9 cellular contexts compared by ENCODE assay signal in the genomic region with DNA sequence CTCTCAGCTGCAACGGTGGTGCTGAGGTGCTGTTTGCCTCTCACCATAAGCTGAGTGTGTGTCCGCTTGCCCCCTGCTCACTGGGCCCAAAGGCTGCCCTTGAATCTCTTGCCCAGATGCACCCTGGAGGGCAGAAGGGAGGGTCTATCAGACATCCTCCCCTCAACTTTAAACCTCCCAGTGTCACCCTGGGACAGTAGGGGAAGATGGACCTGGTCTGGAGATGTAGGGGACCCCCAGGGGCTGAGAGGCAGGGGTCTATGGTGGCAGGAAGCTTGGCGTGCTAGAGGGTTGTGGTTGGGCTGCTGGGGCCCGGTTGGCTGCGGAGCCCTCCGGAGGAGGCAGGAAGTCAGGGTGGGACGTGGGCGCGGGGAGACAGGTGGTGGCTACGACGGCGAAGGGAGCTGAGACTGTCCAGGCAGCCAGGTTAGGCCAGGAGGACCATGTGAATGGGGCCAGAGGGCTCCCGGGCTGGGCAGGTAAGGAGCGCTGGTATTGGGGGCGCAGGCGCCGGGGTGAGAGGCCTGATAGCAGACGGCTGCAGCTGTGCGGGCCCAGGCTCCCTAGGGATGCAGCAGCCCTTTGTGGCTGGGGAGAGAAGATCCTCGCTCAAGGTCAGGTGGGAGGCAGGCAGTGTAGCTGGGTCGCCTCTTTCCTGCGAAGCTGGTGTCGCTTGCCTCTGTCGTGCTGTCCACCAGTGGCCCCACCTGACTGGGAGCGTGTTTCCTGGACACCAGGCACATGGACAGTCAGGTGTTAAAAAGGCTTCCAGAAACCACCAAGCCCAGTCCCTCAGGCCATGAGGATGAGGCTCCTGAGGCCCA. TPM values are rescaled to one million over a fixed set of nuclear protein-coding genes. Genes with fewer than 3 reads are reported as not detected.
DNase-seq lines count a peak whose midpoint lies in the region; ATAC-seq lines count a peak whose summit lies in the region.
"Had no signal": no experiment of that assay in that cellular context is flagged by ENCODE, and none has a peak within 500 bp of the region (broad histone marks: within the 10 kb centered on the region; RNA-seq: fewer than 3 reads in every experiment).

LCK (plus strand) TSS at position 373 of the 824 bp plus-strand sequence. CDS start 23,065 bp downstream, outside the sequence.

- H3K4me1 ChIP-seq in iPS-20b (ENCODE audit: insufficient read depth, low read length) = peaks cover 15% of the 10 kb centered on the region; the same call in 1 of the 2 replicates

- POLR2A ChIA-PET in activated CD4-positive, alpha-beta memory T cell treated with anti-CD3 and anti-CD28 coated beads, Interleukin-2, amount 10 ng/mL, durations not matched to agents 7 days and 5 days (lab: Charles Lee) = interaction anchor here (0.9 to 11.5 kb wide), 23 partner anchors 11 to 400 kb away, joined by 3 to 156 read pairs (median 9); partner anchors contain the start of genes BSDC1, HDAC1, IQCC and KHDRBS1

- no peak within 1 kb of the TSS for H3K27ac ChIP-seq in iPS-20b (ENCODE audit: low read length)

- no peaks in the 10 kb centered on the region for H3K9me3 ChIP-seq in iPS-20b (ENCODE audit: insufficient read depth, low read depth, low read length)

- peak; percentile 77 for DNase-seq in activated CD4-positive, alpha-beta memory T cell treated with anti-CD3 and anti-CD28 coated beads, Interleukin-2, amount 10 ng/mL, durations not matched to agents 7 days and 5 days
- DNase-seq in stimulated activated CD8-positive, alpha-beta memory T cell treated with anti-CD3 and anti-CD28 coated beads, Interleukin-4, amount 100 ng/mL, for 24 hours (ENCODE audit: low read depth) = peak; percentile 58
- DNase-seq in NCI-H1048 (lab: John Stamatoyannopoulos, UW) (no peak), NCI-H748 treated with DMSO at 0.1 percent for 48 hours (lab: John Stamatoyannopoulos, UW) (no peak), amygdala (lab: John Stamatoyannopoulos, UW) (no peak), SKM-1 treated with dmso at 0.1 percent for 144 hours (lab: John Stamatoyannopoulos, UW; ENCODE audit: unreplicated experiment) (no peak)

- H3K4me3 Mint-ChIP-seq in activated CD4-positive, alpha-beta memory T cell treated with anti-CD3 and anti-CD28 coated beads, Interleukin-2, amount 10 ng/mL, durations not matched to agents 7 days and 5 days = peak within 1 kb of the TSS; percentile 98

- H3K4me3 ChIP-seq in iPS-20b (ENCODE audit: low read length) = no peak within 1 kb of the TSS

- peak within 1 kb of the TSS; percentile 7; the same call in 1 of the 2 replicates for H3K9ac ChIP-seq in iPS-20b (ENCODE audit: low read depth, low read length)

- peaks cover 58% of the 10 kb centered on the region for H3K4me1 Mint-ChIP-seq in activated CD4-positive, alpha-beta memory T cell treated with anti-CD3 and anti-CD28 coated beads, Interleukin-2, amount 10 ng/mL, durations not matched to agents 7 days and 5 days

- no peaks in the 10 kb centered on the region for H3K9me3 Mint-ChIP-seq in activated CD4-positive, alpha-beta memory T cell treated with anti-CD3 and anti-CD28 coated beads, Interleukin-2, amount 10 ng/mL, durations not matched to agents 7 days and 5 days

- ATAC-seq in GM21529 (IDR thresholded peaks at IDR 0.05; ENCODE audit: unreplicated experiment) = peak; percentile 24

- peak within 1 kb of the TSS; percentile 99 for H3K27ac Mint-ChIP-seq in activated CD4-positive, alpha-beta memory T cell treated with anti-CD3 and anti-CD28 coated beads, Interleukin-2, amount 10 ng/mL, durations not matched to agents 7 days and 5 days

- no peaks in the 10 kb centered on the region for H3K27me3 ChIP-seq in iPS-20b (ENCODE audit: insufficient read depth, low read length)

- no peaks in the 10 kb centered on the region for H3K27me3 Mint-ChIP-seq in activated CD4-positive, alpha-beta memory T cell treated with anti-CD3 and anti-CD28 coated beads, Interleukin-2, amount 10 ng/mL, durations not matched to agents 7 days and 5 days

- H3K36me3 ChIP-seq in iPS-20b (ENCODE audit: insufficient read depth, low read depth, low read length) = no peaks in the 10 kb centered on the region

- CTCF ChIA-PET in activated CD4-positive, alpha-beta memory T cell treated with anti-CD3 and anti-CD28 coated beads, Interleukin-2, amount 10 ng/mL, durations not matched to agents 7 days and 5 days (lab: Charles Lee) = interaction anchor here (0.8 to 8.4 kb wide), 6 partner anchors 11 to 134 kb away, joined by 3 to 73 read pairs (median 21); partner anchors contain the start of genes EIF3I, HDAC1 and TMEM234

- peaks cover 46% of the 10 kb centered on the region for H3K36me3 Mint-ChIP-seq in activated CD4-positive, alpha-beta memory T cell treated with anti-CD3 and anti-CD28 coated beads, Interleukin-2, amount 10 ng/mL, durations not matched to agents 7 days and 5 days (ENCODE audit: low read depth)

RNA-seq across cellular contexts. Expression of gene LCK, which starts in this region (rescaled TPM):
- total RNA-seq in activated CD4-positive, alpha-beta memory T cell treated with anti-CD3 and anti-CD28 coated beads, Interleukin-2, amount 10 ng/mL, durations not matched to agents 7 days and 5 days = 100 to 1,000 TPM; 469 to 474 TPM
- total RNA-seq: temporal lobe had no signal

Comparison
In these comparisons a context has a peak if more than half of its experiments do, and no peak if none do; other contexts are left out.
1. DNase-seq: peak in activated CD4-positive, alpha-beta memory T cell treated with anti-CD3 and anti-CD28 coated beads, Interleukin-2, amount 10 ng/mL, durations not matched to agents 7 days and 5 days (single experiment) and stimulated activated CD8-positive, alpha-beta memory T cell treated with anti-CD3 and anti-CD28 coated beads, Interleukin-4, amount 100 ng/mL, for 24 hours (single experiment); none in NCI-H1048 (single experiment), NCI-H748 treated with DMSO at 0.1 percent for 48 hours (single experiment), amygdala (0 of 56) and SKM-1 treated with dmso at 0.1 percent for 144 hours (single experiment).